ENCODE assay signal across 24 cellular contexts in the genomic region with DNA sequence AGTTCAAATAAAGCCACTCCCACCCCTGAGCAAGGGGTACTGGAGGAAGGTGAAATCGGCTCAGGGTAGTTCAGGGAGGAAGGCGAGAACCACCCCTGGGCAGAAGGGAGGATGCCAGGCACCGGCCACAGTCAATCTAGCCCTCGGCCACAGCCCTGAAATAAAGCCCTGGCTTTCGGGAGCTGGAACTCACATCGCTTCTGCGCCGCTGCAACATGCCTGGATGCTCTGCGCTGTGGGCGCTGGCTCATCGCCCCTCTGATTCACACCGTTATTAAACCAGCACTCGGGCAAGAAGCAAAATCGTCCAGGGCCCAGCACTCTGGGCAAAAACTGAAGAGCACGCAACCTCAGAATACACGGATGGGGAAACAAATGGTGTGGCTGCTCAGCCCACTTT.
"Had no signal": no experiment of that assay in that cellular context is flagged by ENCODE, and none has a peak within 500 bp of the region (broad histone marks: within the 10 kb centered on the region; RNA-seq: fewer than 3 reads in every experiment).

No MANE protein-coding gene starts in this region.

- H3K27ac Mint-ChIP-seq: activated B cell treated with CpG ODN at 0.5 μM for 24 hours; activated naive CD4-positive, alpha-beta T cell treated with anti-CD3 and anti-CD28 coated beads for 36 hours; activated naive CD8-positive, alpha-beta T cell treated with anti-CD3 and anti-CD28 coated beads for 36 hours; activated T-cell treated with anti-CD3 and anti-CD28 coated beads, Interleukin-2, amount 50 U/mL, for 72 hours; brain had no signal

- H3K27ac ChIP-seq: adrenal gland, ascending aorta, coronary artery, dorsolateral prefrontal cortex, heart right ventricle, left ventricle myocardium inferior, psoas muscle, testis had no signal

- H3K27me3 Mint-ChIP-seq: activated naive CD8-positive, alpha-beta T cell treated with anti-CD3 and anti-CD28 coated beads for 36 hours had no signal

- DNase-seq: activated B cell treated with CpG ODN at 0.5 μM for 24 hours; activated effector memory CD4-positive, alpha-beta T cell treated with Interleukin-2 at 50 U/mL for 16 hours; activated naive CD4-positive, alpha-beta T cell treated with anti-CD3 and anti-CD28 coated beads for 36 hours; activated naive CD8-positive, alpha-beta T cell treated with anti-CD3 and anti-CD28 coated beads for 36 hours; activated T-cell treated with anti-CD3 and anti-CD28 coated beads for 4 hours; activated T-cell treated with anti-CD3 and anti-CD28 coated beads, Interleukin-2, amount 50 U/mL, for 72 hours; adrenal gland; dorsolateral prefrontal cortex; effector memory CD4-positive, alpha-beta T cell; foreskin fibroblast; heart right ventricle; left ventricle myocardium inferior; pancreas; psoas muscle; stimulated activated CD4-positive, alpha-beta T cell treated with anti-CD3 and anti-CD28 coated beads, Interleukin-15, amount 100 ng/mL, for 24 hours; stimulated activated CD4-positive, alpha-beta T cell treated with anti-CD3 and anti-CD28 coated beads, Interleukin-2, amount 100 ng/mL, for 24 hours; stimulated activated naive CD4-positive, alpha-beta T cell; T-helper 2 cell; testis; transverse colon had no signal

- H3K9me3 Mint-ChIP-seq: activated B cell treated with CpG ODN at 0.5 μM for 24 hours; activated naive CD4-positive, alpha-beta T cell treated with anti-CD3 and anti-CD28 coated beads for 36 hours; activated naive CD8-positive, alpha-beta T cell treated with anti-CD3 and anti-CD28 coated beads for 36 hours; activated T-cell treated with anti-CD3 and anti-CD28 coated beads, Interleukin-2, amount 50 U/mL, for 72 hours; nephron had no signal

- H3K27me3 ChIP-seq: adrenal gland, ascending aorta, heart right ventricle, pancreas, testis, transverse colon had no signal

- H3K4me3 Mint-ChIP-seq: activated B cell treated with CpG ODN at 0.5 μM for 24 hours; activated naive CD4-positive, alpha-beta T cell treated with anti-CD3 and anti-CD28 coated beads for 36 hours; activated naive CD8-positive, alpha-beta T cell treated with anti-CD3 and anti-CD28 coated beads for 36 hours; activated T-cell treated with anti-CD3 and anti-CD28 coated beads, Interleukin-2, amount 50 U/mL, for 72 hours; brain; nephron had no signal

- H3K4me1 ChIP-seq: ascending aorta, testis had no signal

- ATAC-seq: activated T-cell treated with anti-CD3 and anti-CD28 coated beads, Interleukin-2, amount 50 U/mL, for 72 hours; heart right ventricle; pancreas; psoas muscle had no signal

- H3K36me3 ChIP-seq: adrenal gland, ascending aorta, heart right ventricle, left ventricle myocardium inferior, pancreas, transverse colon had no signal

- H3K4me3 ChIP-seq: adrenal gland, ascending aorta, coronary artery, dorsolateral prefrontal cortex, heart right ventricle, left ventricle myocardium inferior, pancreas, psoas muscle, testis, transverse colon had no signal

- H3K9me3 ChIP-seq: adrenal gland, ascending aorta, heart right ventricle, left ventricle myocardium inferior, pancreas, psoas muscle, testis, transverse colon had no signal

- H3K36me3 Mint-ChIP-seq: activated naive CD8-positive, alpha-beta T cell treated with anti-CD3 and anti-CD28 coated beads for 36 hours; brain had no signal

- H3K4me1 Mint-ChIP-seq: activated B cell treated with CpG ODN at 0.5 μM for 24 hours, brain, nephron had no signal
